8 cellular contexts compared by ENCODE assay signal in genomic region chr16:4273858-4274291, GRCh38. TPM values are rescaled to one million over a fixed set of nuclear protein-coding genes. Genes with fewer than 3 reads are reported as not detected.
DNase-seq lines count a peak whose midpoint lies in the region; ATAC-seq and TF ChIP-seq lines count a peak whose summit lies in the region.

No MANE protein-coding gene starts in this region.

- 6% methylated on average over 22 of the region's 24 CpGs for WGBS in HUES64
- WGBS in lower leg skin, 2 donors, result 1% methylated on average over 13 to 15 of the region's 24 CpGs

- H3K9ac ChIP-seq in HUES64 (ENCODE audit: low read depth, low read length) (peak overlapping the region; percentile 87), colonic mucosa (ENCODE audit: low read depth in 2 of 2, low read length in 2 of 2) (peak overlapping the region; percentile 66 to 74)

- H3K27ac ChIP-seq in HUES64 (ENCODE audit: low read depth, low read length), result peak overlapping the region; percentile 96
- peak overlapping the region; percentile 93 for H3K27ac ChIP-seq in VCaP
- peak overlapping the region; percentile 90 for H3K27ac ChIP-seq in colonic mucosa

- TF ChIP-seq POLR2A in lower leg skin (IDR thresholded peaks at IDR 0.05), result no peak

- H3K36me3 ChIP-seq in GM06990 (ENCODE audit: control insufficient read depth, insufficient read depth, low read length), result no peaks in the 10 kb centered on the region
- no peaks in the 10 kb centered on the region for H3K36me3 ChIP-seq in HUES64 (ENCODE audit: insufficient read depth, low read length)
- no peaks in the 10 kb centered on the region for H3K36me3 ChIP-seq in colonic mucosa

- intact Hi-C loops in colonic mucosa (cut with DNase I), result no loop called here
- intact Hi-C loops in lower leg skin (cut with DNase I; ENCODE audit: low total_unique reads), result no loop called here

- DNase-seq in GM06990 (ENCODE audit: extremely low read depth, insufficient read length) (peak; percentile 77), colonic mucosa (peak; percentile 56), lower leg skin (ENCODE audit: low spot score in 2 of 2) (peak; percentile 48 to 90), NCI-H446 (lab: John Stamatoyannopoulos, UW) (no peak)
- peak; percentile 22 to 49 for DNase-seq in stimulated activated CD8-positive, alpha-beta memory T cell treated with anti-CD3 and anti-CD28 coated beads, Interleukin-15, amount 100 ng/mL, for 48 hours (ENCODE audit: low read depth in 2 of 2)

- no peaks in the 10 kb centered on the region for H3K9me3 ChIP-seq in HUES64 (ENCODE audit: insufficient read depth, low read depth, low read length)
- H3K9me3 ChIP-seq in colonic mucosa, result no peaks in the 10 kb centered on the region

- TF ChIP-seq CTCF in GM06990 (IDR thresholded peaks at IDR 0.05; ENCODE audit: insufficient read depth, low read length, poor library complexity, severe bottlenecking), result peak; percentile 45
- no peak for TF ChIP-seq CTCF in VCaP (conservative IDR thresholded peaks at IDR 0.05)
- TF ChIP-seq CTCF in colonic mucosa (IDR thresholded peaks at IDR 0.05), result peak; percentile 18
- no peak for TF ChIP-seq CTCF in lower leg skin (IDR thresholded peaks at IDR 0.05)

- H3K4me3 ChIP-seq in GM06990 (replicated peaks; ENCODE audit: low read depth, low read length), result peak overlapping the region; percentile 73
- peak overlapping the region; percentile 76 for H3K4me3 ChIP-seq in HUES64 (ENCODE audit: low read length)
- H3K4me3 ChIP-seq in colonic mucosa, result peak overlapping the region; percentile 87
- H3K4me3 ChIP-seq in lower leg skin (ENCODE audit: low read depth, poor library complexity, severe bottlenecking), result peak overlapping the region; percentile 92

- no peak for ATAC-seq in HG03457 (IDR thresholded peaks at IDR 0.05; ENCODE audit: unreplicated experiment)

- H3K27me3 ChIP-seq in GM06990 (replicated peaks; ENCODE audit: control insufficient read depth, insufficient read depth, low read length), result no peaks in the 10 kb centered on the region
- no peaks in the 10 kb centered on the region for H3K27me3 ChIP-seq in HUES64 (ENCODE audit: insufficient read depth, low read length)
- H3K27me3 ChIP-seq in colonic mucosa, result no peaks in the 10 kb centered on the region

- H3K4me1 ChIP-seq in HUES64 (ENCODE audit: insufficient read depth, low read length) (peaks cover 4% of the 10 kb centered on the region), colonic mucosa (peaks cover 6% of the 10 kb centered on the region)

RNA-seq across cellular contexts. Expression of gene TFAP4, which starts 1.1 kb away (rescaled TPM):
- polyA plus RNA-seq in HUES64 (2013, experiment 1 of 2), result 23.3 TPM
- polyA plus RNA-seq in HUES64 (2013, experiment 2 of 2), result 21.4 TPM
- total RNA-seq in colonic mucosa (10 to 100 TPM in 1 of 2 donors, 1 to 10 TPM in 1; 5.4 to 15.4 TPM), lower leg skin (10 to 100 TPM in 3 of 4 donors, 1 to 10 TPM in 1; 10.0 to 14.2 (median 12.3) TPM)

RNA-seq across cellular contexts. Expression of gene SRL, which starts 32.0 kb away (rescaled TPM):
- not detected for polyA plus RNA-seq in HUES64 (2013, experiment 1 of 2)
- polyA plus RNA-seq in HUES64 (2013, experiment 2 of 2), result 0.32 TPM
- total RNA-seq in colonic mucosa, result under 1 TPM; 0.49 to 0.82 TPM
- 1 to 10 TPM in 1 of 4 donors, under 1 TPM in 3; 0.04 to 1.0 (median 0.55) TPM for total RNA-seq in lower leg skin

RNA-seq across cellular contexts. Expression of gene GLIS2, which starts 42.0 kb away (rescaled TPM):
- polyA plus RNA-seq in HUES64 (2013, experiment 1 of 2), result 7.1 TPM
- 7.9 TPM for polyA plus RNA-seq in HUES64 (2013, experiment 2 of 2)
- 1 to 10 TPM in 1 of 2 donors, under 1 TPM in 1; 0.89 to 4.1 TPM for total RNA-seq in colonic mucosa
- total RNA-seq in lower leg skin, result 1 to 10 TPM; 1.3 to 2.6 (median 2.2) TPM

Comparison
In these comparisons a context has a peak if more than half of its experiments do, and no peak if none do; other contexts are left out.
1. DNase-seq: peak in GM06990 (single experiment), colonic mucosa (single experiment), lower leg skin (2 of 2) and stimulated activated CD8-positive, alpha-beta memory T cell treated with anti-CD3 and anti-CD28 coated beads, Interleukin-15, amount 100 ng/mL, for 48 hours (2 of 2); none in NCI-H446 (0 of 2).
2. CTCF ChIP-seq: peak in GM06990 (single experiment) and colonic mucosa (single experiment); none in VCaP (single experiment) and lower leg skin (0 of 3).
3. Peak in every context shown above with its lines, with median percentiles within 50 percentile points of each other: H3K4me3 ChIP-seq and H3K27ac ChIP-seq.